In the genomic region with DNA sequence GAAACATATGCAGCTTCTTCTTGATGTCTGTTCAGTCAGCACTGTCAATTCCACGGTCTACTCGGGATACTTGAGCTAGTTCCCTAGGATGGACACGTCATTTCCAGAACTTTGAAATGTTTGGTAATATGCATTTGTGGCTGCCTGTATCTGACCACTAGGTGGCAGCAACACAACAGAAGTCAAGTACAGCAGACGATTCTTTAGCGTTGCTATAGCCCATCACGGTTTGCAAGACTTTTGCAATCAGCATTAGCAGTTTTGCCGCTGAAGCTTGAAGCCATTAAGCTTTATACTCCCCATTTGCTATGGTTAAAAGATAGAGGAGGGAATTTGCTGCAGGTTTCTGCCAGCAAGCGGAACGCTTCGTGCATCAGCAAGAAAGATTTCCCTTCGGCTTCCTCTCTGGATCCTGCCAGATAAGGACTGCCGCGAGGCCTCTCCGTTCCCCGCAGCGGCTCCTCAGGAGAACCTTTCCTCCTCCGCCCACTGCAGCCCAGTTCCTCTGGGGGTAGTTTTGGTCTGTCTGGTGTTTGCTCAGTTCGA, we compare ENCODE assay signal across 8 cellular contexts.
DNase-seq lines count a peak whose midpoint lies in the region; ATAC-seq and TF ChIP-seq lines count a peak whose summit lies in the region.

No MANE protein-coding gene starts in this region.

- H2AFZ ChIP-seq in neural progenitor cell (replicated peaks), result peak overlapping the region; percentile 99

- H3K27ac Mint-ChIP-seq in neural progenitor cell, result no peak overlapping the region

- H3K9me3 Mint-ChIP-seq in neural progenitor cell, result peaks cover 5% of the 10 kb centered on the region

- no peak overlapping the region for H3K9ac ChIP-seq in neural progenitor cell

- in situ Hi-C loops in KBM-7 (cut with MboI; ENCODE audit: low pct_unique_long_range_greater_than_20kb, low sequenced_read_pairs), result no loop called here

- TF ChIP-seq CTCF in BJ (IDR thresholded peaks at IDR 0.05; ENCODE audit: insufficient read depth, low read depth, low read length) (peak; percentile 87), fibroblast of the aortic adventitia (IDR thresholded peaks at IDR 0.05; ENCODE audit: insufficient read depth, low read length) (peak; percentile 82), neural progenitor cell (IDR thresholded peaks at IDR 0.05) (peak; percentile 99)

- DNase-seq in BJ (ENCODE audit: low read depth) (peak; percentile 67), KBM-7 (peak; percentile 87), RPMI8226 (peak; percentile 61), fibroblast of the aortic adventitia (ENCODE audit: low read depth) (peak; percentile 98), neural progenitor cell (ENCODE audit: low spot score) (peak; percentile 88), stromal cell of bone marrow (ENCODE audit: low read depth) (peak; percentile 92)
- peak; percentile 18 to 41 for DNase-seq in activated T-helper 1 cell treated with anti-CD3 and anti-CD28 coated beads, Interleukin-2, amount 50 U/mL, for 16 hours (ENCODE audit: low read depth in 1 of 2, low spot score in 1 of 2)

- H3K27ac ChIP-seq in neural progenitor cell, result no peak overlapping the region

- H3K36me3 ChIP-seq in BJ (ENCODE audit: control insufficient read depth, insufficient read depth, low read length) (no peaks in the 10 kb centered on the region), neural progenitor cell (no peaks in the 10 kb centered on the region)

- H3K27me3 ChIP-seq in BJ (ENCODE audit: control insufficient read depth, insufficient read depth, low read length) (no peaks in the 10 kb centered on the region), neural progenitor cell (no peaks in the 10 kb centered on the region)

- peaks cover 1% of the 10 kb centered on the region for H3K36me3 Mint-ChIP-seq in neural progenitor cell

- CTCF ChIA-PET in BJ (lab: Yijun Ruan, JAX), result interaction anchor here (0.6 to 9.4 kb wide), 54 partner anchors 9 to 587 kb away, joined by 3 to 199 read pairs (median 4); partner anchors contain the start of genes COX15, CUTC and DNMBP

- H3K9me3 ChIP-seq in neural progenitor cell (ENCODE audit: low read depth), result no peaks in the 10 kb centered on the region

- ATAC-seq in GM19351 (IDR thresholded peaks at IDR 0.05; ENCODE audit: unreplicated experiment), result peak; percentile 71

- peaks cover 8% of the 10 kb centered on the region for H3K4me1 ChIP-seq in neural progenitor cell

- H3K4me3 ChIP-seq in BJ (ENCODE audit: low read depth, low read length) (0 out of 2 replicates have a peak overlapping the region, but pooled peaks have one; percentile 0), fibroblast of the aortic adventitia (ENCODE audit: low read depth, low read length) (peak overlapping the region; percentile 39), neural progenitor cell (peak overlapping the region; percentile 38)

- peak overlapping the region; percentile 74 for H3K4me2 ChIP-seq in neural progenitor cell

- H3K4me3 Mint-ChIP-seq in neural progenitor cell, result no peak overlapping the region

- no peaks in the 10 kb centered on the region for H4K20me1 ChIP-seq in neural progenitor cell (ENCODE audit: low read depth)

- no peaks in the 10 kb centered on the region for H3F3A ChIP-seq in neural progenitor cell (ENCODE audit: low read depth)

- H3K4me1 Mint-ChIP-seq in neural progenitor cell, result peaks cover 14% of the 10 kb centered on the region

- POLR2A ChIA-PET in BJ (lab: Charles Lee), result interaction anchor here (1.0 kb wide), 1 partner anchor 199 kb away, joined by 3 read pairs; no protein-coding TSS in a partner anchor

- peaks cover 13% of the 10 kb centered on the region for H3K27me3 Mint-ChIP-seq in neural progenitor cell (ENCODE audit: insufficient read depth, low read depth)

- H3K79me2 ChIP-seq in neural progenitor cell (ENCODE audit: low read depth), result no peaks in the 10 kb centered on the region

Comparison
In these comparisons a context has a peak if more than half of its experiments do, and no peak if none do; other contexts are left out.
1. DNase-seq: peak in every context shown above with its lines; median percentile 98 in fibroblast of the aortic adventitia; 92 in stromal cell of bone marrow; 88 in neural progenitor cell; 87 in KBM-7; 67 in BJ; 61 in RPMI8226; 30 in activated T-helper 1 cell treated with anti-CD3 and anti-CD28 coated beads, Interleukin-2, amount 50 U/mL, for 16 hours.